12 cellular contexts compared by ENCODE assay signal in the genomic region with DNA sequence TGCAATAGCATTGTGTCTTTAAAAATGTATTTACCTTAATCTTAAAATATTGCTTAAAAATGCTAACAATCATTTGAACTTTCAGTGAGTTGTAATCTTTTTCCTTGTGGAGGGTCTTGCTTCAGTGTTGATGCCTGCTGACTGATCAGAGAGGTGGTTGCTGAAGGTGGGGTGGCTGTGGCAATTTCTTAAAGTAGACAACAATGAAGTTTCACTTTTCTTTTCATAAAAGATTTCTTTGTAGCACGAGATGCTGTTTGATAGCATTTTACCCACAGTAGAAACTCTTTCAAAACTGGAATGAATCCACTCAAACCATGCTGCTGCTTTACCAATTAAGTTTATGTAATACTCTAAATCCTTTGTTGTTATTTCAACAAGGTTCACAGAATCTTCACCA.
DNase-seq lines count a peak whose midpoint lies in the region; ATAC-seq lines count a peak whose summit lies in the region.
"Had no signal": no experiment of that assay in that cellular context is flagged by ENCODE, and none has a peak within 500 bp of the region (broad histone marks: within the 10 kb centered on the region; RNA-seq: fewer than 3 reads in every experiment).

No MANE protein-coding gene starts in this region.

- H3K4me1 Mint-ChIP-seq in dendritic cell treated with granulocyte-macrophage colony-stimulating factor and Interleukin-4, amounts not matched to agents 40 ng/mL and 50 ng/mL, for 4 days (ENCODE audit: low read depth), result peaks cover 41% of the 10 kb centered on the region

- ATAC-seq in HG03025 (IDR thresholded peaks at IDR 0.05; ENCODE audit: low FRiP score, unreplicated experiment) (no peak), GM18907 (IDR thresholded peaks at IDR 0.05; ENCODE audit: unreplicated experiment) (no peak)
- ATAC-seq: left cardiac atrium had no signal

- DNase-seq in stimulated activated CD4-positive, alpha-beta T cell treated with anti-CD3 and anti-CD28 coated beads, Interleukin-4, amount 100 ng/mL, for 24 hours, result peak; percentile 27
- no peak for DNase-seq in stimulated activated CD4-positive, alpha-beta T cell treated with anti-CD3 and anti-CD28 coated beads, Interleukin-1b, Interleukin-23, amount 100 ng/mL, for 48 hours
- DNase-seq in T-helper 1 cell, result peak in 3 of 5 donors; percentile 6 to 54 (median 15)
- DNase-seq in substantia nigra (lab: John Stamatoyannopoulos, UW), result no peak
- no peak for DNase-seq in OCI-M2 (lab: John Stamatoyannopoulos, UW; ENCODE audit: unreplicated experiment)
- DNase-seq: left cardiac atrium, NCI-H774, small intestine had no signal

- peak overlapping the region; percentile 2 for H3K4me3 Mint-ChIP-seq in dendritic cell treated with granulocyte-macrophage colony-stimulating factor and Interleukin-4, amounts not matched to agents 40 ng/mL and 50 ng/mL, for 4 days

- H3K27me3 Mint-ChIP-seq in dendritic cell treated with granulocyte-macrophage colony-stimulating factor and Interleukin-4, amounts not matched to agents 40 ng/mL and 50 ng/mL, for 4 days, result no peaks in the 10 kb centered on the region

- peak overlapping the region; percentile 37 for H3K27ac ChIP-seq in substantia nigra (ENCODE audit: low read depth, low read length, poor library complexity, severe bottlenecking)
- H3K27ac ChIP-seq: SJSA1 had no signal

- intact Hi-C loops in dendritic cell treated with granulocyte-macrophage colony-stimulating factor and Interleukin-4, amounts not matched to agents 40 ng/mL and 50 ng/mL, for 4 days (cut with micrococcal nuclease), result no loop called here

- H3K9me3 Mint-ChIP-seq in dendritic cell treated with granulocyte-macrophage colony-stimulating factor and Interleukin-4, amounts not matched to agents 40 ng/mL and 50 ng/mL, for 4 days, result no peaks in the 10 kb centered on the region

- no peak overlapping the region for H3K27ac Mint-ChIP-seq in dendritic cell treated with granulocyte-macrophage colony-stimulating factor and Interleukin-4, amounts not matched to agents 40 ng/mL and 50 ng/mL, for 4 days

- H3K36me3 Mint-ChIP-seq in dendritic cell treated with granulocyte-macrophage colony-stimulating factor and Interleukin-4, amounts not matched to agents 40 ng/mL and 50 ng/mL, for 4 days (ENCODE audit: low read depth), result peaks cover 9% of the 10 kb centered on the region

Comparison
In these comparisons a context has a peak if more than half of its experiments do, and no peak if none do; other contexts are left out.
1. DNase-seq: peak in stimulated activated CD4-positive, alpha-beta T cell treated with anti-CD3 and anti-CD28 coated beads, Interleukin-4, amount 100 ng/mL, for 24 hours (single experiment) and T-helper 1 cell (3 of 5); none in stimulated activated CD4-positive, alpha-beta T cell treated with anti-CD3 and anti-CD28 coated beads, Interleukin-1b, Interleukin-23, amount 100 ng/mL, for 48 hours (single experiment), substantia nigra (0 of 49) and OCI-M2 (single experiment).